In the genomic region with DNA sequence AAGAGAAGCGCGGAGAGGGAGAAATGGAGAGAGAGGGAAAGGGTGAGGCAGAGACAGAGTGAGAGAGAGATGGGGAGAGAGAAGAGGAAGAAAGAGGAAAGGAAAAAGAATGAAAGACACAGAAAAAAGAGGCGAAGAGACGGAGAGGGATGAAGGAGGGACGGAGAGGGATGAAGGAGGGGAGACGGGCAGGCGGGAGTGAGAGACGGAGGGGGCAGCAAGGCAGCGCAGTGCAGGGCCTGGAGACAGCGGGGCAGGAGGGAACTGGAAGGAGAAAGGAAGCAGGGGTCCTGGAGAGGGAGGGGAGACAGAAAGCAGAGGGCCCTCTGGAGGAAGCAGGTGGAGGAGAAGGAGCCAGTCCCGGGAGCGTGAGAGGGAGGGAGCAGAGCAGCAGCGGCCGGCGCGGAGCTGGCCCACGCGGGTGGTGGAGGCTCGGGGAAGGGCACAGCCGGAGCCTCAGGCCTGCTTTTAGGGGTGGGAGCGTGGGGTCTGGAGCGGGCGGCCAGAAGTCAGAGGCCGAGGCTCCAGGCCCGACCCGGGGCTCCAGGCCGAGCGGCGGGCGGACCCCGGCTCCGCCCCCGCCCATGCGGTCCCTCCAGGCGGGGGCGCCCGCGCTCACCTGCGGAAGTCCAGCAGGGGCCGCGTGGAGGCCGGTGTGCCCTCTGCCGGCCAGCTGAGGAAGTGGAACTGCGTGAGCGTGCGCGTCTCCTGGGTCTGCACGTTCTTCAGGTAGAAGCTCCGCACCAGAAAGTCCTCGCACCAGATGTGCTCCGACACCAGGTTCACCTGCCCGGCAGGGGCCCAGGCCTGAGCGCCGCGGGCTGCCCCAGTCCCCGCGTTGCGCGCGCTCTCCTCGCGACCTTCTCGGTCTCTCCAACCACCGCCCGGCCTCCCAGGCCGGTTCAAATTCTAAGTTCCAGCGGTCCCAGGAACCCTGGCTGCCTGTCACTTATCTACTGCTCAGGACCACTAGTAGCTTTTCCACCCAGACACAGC, we compare ENCODE assay signal across 7 cellular contexts. TPM values are rescaled to one million over a fixed set of nuclear protein-coding genes. Genes with fewer than 3 reads are reported as not detected.
DNase-seq lines count a peak whose midpoint lies in the region; ATAC-seq and TF ChIP-seq lines count a peak whose summit lies in the region.

No MANE protein-coding gene starts in this region.

- H2AFZ ChIP-seq in mammary epithelial cell (ENCODE audit: low read depth, low read length) = peak overlapping the region; percentile 93

- H3K79me2 ChIP-seq in mammary epithelial cell (ENCODE audit: insufficient read depth, low read length) = no peaks in the 10 kb centered on the region

- peak; percentile 72 to 82 for DNase-seq in NCI-H1930 (lab: John Stamatoyannopoulos, UW)
- peak; percentile 70 for DNase-seq in mammary epithelial cell
- peak; percentile 94 for DNase-seq in islet precursor cell
- DNase-seq in stimulated activated CD4-positive, alpha-beta T cell treated with anti-CD3 and anti-CD28 coated beads, Interleukin-12 subunit alpha, Interleukin-12 subunit beta, amount 100 ng/mL, for 48 hours (ENCODE audit: low read depth in 2 of 3, low spot score in 1 of 3) = peak; percentile 80 to 86 (median 84)

- 53% methylated on average over 12 of the region's 67 CpGs for WGBS in mammary epithelial cell (ENCODE audit: low coverage, missing lambda C conversion rate)

- TF ChIP-seq CTCF in VCaP (conservative IDR thresholded peaks at IDR 0.05) (peak; percentile 98), mammary epithelial cell (conservative IDR thresholded peaks at IDR 0.05 in 1 of 2, IDR thresholded peaks at IDR 0.05 in 1 of 2; ENCODE audit: extremely low read depth in 1 of 2, insufficient read depth in 1 of 2, low read depth in 1 of 2, low read length in 2 of 2) (peak; percentile 91 to 92)

- peak overlapping the region; percentile 86 for H3K4me2 ChIP-seq in mammary epithelial cell (ENCODE audit: insufficient read depth, low read depth, low read length)

- CTCF ChIA-PET in mammary epithelial cell (lab: Charles Lee; ENCODE audit: low non-redundant PET) = interaction anchor here (0.5 to 1.3 kb wide), 6 partner anchors 9 to 292 kb away, joined by 3 to 8 read pairs (median 6); a partner anchor contains a TSS

- no peaks in the 10 kb centered on the region for H3K27me3 ChIP-seq in mammary epithelial cell (ENCODE audit: insufficient read depth, low read length)

- H3K9me3 ChIP-seq in mammary epithelial cell (replicated peaks; ENCODE audit: insufficient read depth, low read length) = no peaks in the 10 kb centered on the region

- H3K27ac ChIP-seq in VCaP = peak overlapping the region; percentile 77
- H3K27ac ChIP-seq in mammary epithelial cell (ENCODE audit: insufficient read depth, low read depth, low read length) = no peak overlapping the region

- peak overlapping the region in 2 of 3 experiments; percentile 46 to 55 for H3K4me3 ChIP-seq in mammary epithelial cell (replicated peaks in 1 of 3; ENCODE audit: insufficient read depth in 1 of 3, low read depth in 2 of 3, low read length in 3 of 3)

- no peaks in the 10 kb centered on the region for H4K20me1 ChIP-seq in mammary epithelial cell (ENCODE audit: insufficient read depth, low read length)

- BruUV-seq in mammary epithelial cell (replicated peaks; lab: Mats Ljungman, UMichigan) = no TSS peak

- peaks cover 17% of the 10 kb centered on the region for H3K4me1 ChIP-seq in mammary epithelial cell (ENCODE audit: insufficient read depth, low read length)

- no peaks in the 10 kb centered on the region for H3K36me3 ChIP-seq in mammary epithelial cell (ENCODE audit: insufficient read depth, low read length)

- dilution Hi-C loops in mammary epithelial cell (cut with HindIII; ENCODE audit: low sequenced_read_pairs) = loop anchor here (5.0 kb wide), 2 partner anchors 42 to 48 kb away; a partner anchor contains a TSS

- intact Hi-C loops in mammary epithelial cell (cut with micrococcal nuclease) = loop anchor here (1.0 to 5.0 kb wide), 4 partner anchors 17 to 237 kb away; a partner anchor contains a TSS

- H3K9ac ChIP-seq in mammary epithelial cell (ENCODE audit: insufficient read depth, low read length) = no peak overlapping the region

- ATAC-seq in GM18499 (IDR thresholded peaks at IDR 0.05; ENCODE audit: insufficient read depth, unreplicated experiment) = peak; percentile 75
- peak; percentile 91 for ATAC-seq in HG02852 (IDR thresholded peaks at IDR 0.05; ENCODE audit: unreplicated experiment)

- in situ Hi-C loops in mammary epithelial cell (cut with MboI; ENCODE audit: low sequenced_read_pairs in 2 of 2) = loop anchor here (10.0 kb wide), 1 partner anchor 130 kb away; a partner anchor contains a TSS

RNA-seq across cellular contexts. Expression of a gene that starts 14.5 kb away (rescaled TPM):
- not detected for total RNA-seq in mammary epithelial cell
- polyA plus RNA-seq in mammary epithelial cell = 0.07 TPM
- not detected for polyA minus RNA-seq in mammary epithelial cell

RNA-seq across cellular contexts. Expression of a gene that starts 15.5 kb away (rescaled TPM):
- total RNA-seq in mammary epithelial cell = 100 to 1,000 TPM in 1 of 2 donors, 10 to 100 TPM in 1; 58.9 to 110 TPM
- polyA plus RNA-seq in mammary epithelial cell = 32.8 TPM
- polyA minus RNA-seq in mammary epithelial cell = 49.1 TPM

RNA-seq across cellular contexts. Expression of a gene that starts 37.9 kb away (rescaled TPM):
- total RNA-seq in mammary epithelial cell = not detected
- not detected for polyA plus RNA-seq in mammary epithelial cell
- polyA minus RNA-seq in mammary epithelial cell = not detected

RNA-seq across cellular contexts. Expression of a gene that starts 40.9 kb away (rescaled TPM):
- 100 to 1,000 TPM; 206 to 209 TPM for total RNA-seq in mammary epithelial cell
- 616 TPM for polyA plus RNA-seq in mammary epithelial cell
- 360 TPM for polyA minus RNA-seq in mammary epithelial cell

RNA-seq across cellular contexts. Expression of a gene that starts 41.6 kb away (rescaled TPM):
- total RNA-seq in mammary epithelial cell = not detected
- polyA plus RNA-seq in mammary epithelial cell = 0.08 TPM
- polyA minus RNA-seq in mammary epithelial cell = not detected
